In the genomic region with DNA sequence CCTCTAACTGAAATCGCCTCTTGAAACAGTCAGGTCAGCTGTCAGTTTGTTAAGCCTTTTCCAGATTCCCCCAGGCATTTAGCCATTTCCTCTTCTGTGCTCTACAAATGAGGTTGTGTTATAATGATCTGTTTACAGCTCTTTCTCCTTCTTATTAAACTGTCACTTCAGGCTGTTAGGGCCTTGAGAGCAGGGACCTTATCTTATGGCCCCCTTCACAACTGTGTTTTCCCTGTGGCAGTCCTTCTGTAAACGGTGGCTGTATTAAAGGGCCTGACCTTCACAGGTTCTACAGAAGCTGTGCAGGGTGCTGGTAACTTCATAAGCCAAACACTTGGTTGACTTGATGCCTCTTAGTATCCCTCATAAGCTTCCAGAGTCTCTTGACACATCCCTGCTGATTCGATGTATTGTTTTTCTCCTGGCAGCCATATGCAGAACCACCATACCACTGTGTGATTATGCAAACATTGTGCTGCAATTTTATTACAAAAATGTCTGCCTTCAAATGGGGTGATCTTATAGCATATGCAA, we compare ENCODE assay signal across 9 cellular contexts.
DNase-seq lines count a peak whose midpoint lies in the region; ATAC-seq and TF ChIP-seq lines count a peak whose summit lies in the region.
"Had no signal": no experiment of that assay in that cellular context is flagged by ENCODE, and none has a peak within 500 bp of the region (broad histone marks: within the 10 kb centered on the region; RNA-seq: fewer than 3 reads in every experiment).

No MANE protein-coding gene starts in this region.

- H3K27ac ChIP-seq in left lung (no peak overlapping the region), aorta (ENCODE audit: low read depth in 1 of 2, low read length in 2 of 2) (peak overlapping the region; percentile 90 to 98)

- DNase-seq in Right ventricle myocardium inferior (ENCODE audit: missing footprints) (no peak), cardiac septum (ENCODE audit: low spot score) (no peak), cardiac fibroblast (ENCODE audit: low read depth in 2 of 2) (peak; percentile 45 to 55), left lung (no peak), aorta (no peak), DMS153 (lab: John Stamatoyannopoulos, UW) (no peak), OCI-M2 (lab: John Stamatoyannopoulos, UW; ENCODE audit: unreplicated experiment) (no peak)
- DNase-seq: PC-3 had no signal

- ATAC-seq in Right ventricle myocardium inferior (peak; percentile 55), left lung (peak; percentile 34), aorta (ENCODE audit: low FRiP score) (peak; percentile 42), GM19324 (IDR thresholded peaks at IDR 0.05; ENCODE audit: low FRiP score, unreplicated experiment) (no peak)
- ATAC-seq: PC-3 had no signal

- 5 to 14% methylated on average over 3 of the region's 3 CpGs for WGBS in aorta, 2 donors

- intact Hi-C loops in Right ventricle myocardium inferior (cut with DNase I) = loop anchor here (5.0 kb wide), 1 partner anchor 47 kb away; no protein-coding TSS in a partner anchor
- intact Hi-C loops in cardiac septum (cut with DNase I) = loop anchor here (10.0 kb wide), 1 partner anchor 479 kb away; no protein-coding TSS in a partner anchor
- intact Hi-C loops in left lung (cut with DNase I) = no loop called here
- intact Hi-C loops in aorta (cut with DNase I) = no loop called here

- no peaks in the 10 kb centered on the region for H3K36me3 ChIP-seq in left lung
- H3K36me3 ChIP-seq in aorta (ENCODE audit: control insufficient read depth in 1 of 2, insufficient read depth in 2 of 2, low read length in 1 of 2) = no peaks in the 10 kb centered on the region

- H3K4me1 ChIP-seq in left lung = peaks cover 5 to 20% of the 10 kb centered on the region in 2 donors
- peaks cover 4 to 15% of the 10 kb centered on the region in 2 donors for H3K4me1 ChIP-seq in aorta (ENCODE audit: control insufficient read depth in 1 of 2, insufficient read depth in 2 of 2, low read length in 2 of 2)

- H3K27me3 ChIP-seq in left lung (no peaks in the 10 kb centered on the region), aorta (ENCODE audit: control insufficient read depth in 1 of 2, insufficient read depth in 2 of 2, low read length in 1 of 2) (no peaks in the 10 kb centered on the region)

- H3K9me3 ChIP-seq in left lung (peaks cover 0 to 8% of the 10 kb centered on the region in 2 donors), aorta (ENCODE audit: control insufficient read depth, low read length) (no peaks in the 10 kb centered on the region)

- TF ChIP-seq CTCF in cardiac fibroblast (IDR thresholded peaks at IDR 0.05; ENCODE audit: low read depth, low read length) (no peak), left lung (IDR thresholded peaks at IDR 0.05) (no peak)

- H3K4me3 ChIP-seq in cardiac fibroblast (replicated peaks in 1 of 2; ENCODE audit: low read depth in 2 of 2, low read length in 2 of 2) = no peak overlapping the region
- no peak overlapping the region for H3K4me3 ChIP-seq in left lung
- no peak overlapping the region for H3K4me3 ChIP-seq in aorta (ENCODE audit: low read length in 2 of 2)

Comparison
In these comparisons a context has a peak if more than half of its experiments do, and no peak if none do; other contexts are left out.
1. DNase-seq: peak in cardiac fibroblast (2 of 2); none in Right ventricle myocardium inferior (single experiment), cardiac septum (single experiment), left lung (0 of 2), aorta (0 of 2), DMS153 (single experiment) and OCI-M2 (single experiment).
2. H3K27ac ChIP-seq: peak in aorta (2 of 2); none in left lung (0 of 2).
3. intact Hi-C loops: an anchor here in Right ventricle myocardium inferior (5.0 kb wide) and cardiac septum (10.0 kb wide); none called in left lung and aorta.